19 cellular contexts compared by ENCODE assay signal in the genomic region with DNA sequence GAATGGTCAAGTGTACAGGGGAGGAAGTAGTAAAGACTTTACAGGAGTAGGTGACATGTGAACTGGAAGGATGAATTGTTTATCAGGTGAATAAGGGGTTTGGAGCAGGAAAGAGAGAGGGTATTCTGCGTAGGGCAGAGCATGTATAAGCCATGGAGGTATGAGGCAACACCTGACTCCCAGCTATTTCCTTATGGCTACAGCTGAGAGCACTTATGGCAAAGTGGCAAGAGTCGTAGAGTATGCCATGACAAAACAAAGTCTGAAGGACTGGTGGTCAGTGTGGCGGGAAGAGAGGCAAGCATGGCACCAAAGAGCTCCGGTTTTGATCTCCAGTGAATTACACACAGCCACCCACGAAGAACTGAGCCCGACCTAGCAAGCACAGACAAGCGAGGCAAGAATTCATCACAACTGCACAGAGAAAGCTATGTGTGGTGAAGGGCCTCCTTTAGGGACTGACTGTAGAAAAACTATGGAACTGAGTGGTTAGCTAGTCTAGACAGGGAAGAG. TPM values are rescaled to one million over a fixed set of nuclear protein-coding genes. Genes with fewer than 3 reads are reported as not detected.
DNase-seq lines count a peak whose midpoint lies in the region; ATAC-seq, FAIRE-seq and TF ChIP-seq lines count a peak whose summit lies in the region.
"Had no signal": no experiment of that assay in that cellular context is flagged by ENCODE, and none has a peak within 500 bp of the region (broad histone marks: within the 10 kb centered on the region; RNA-seq: fewer than 3 reads in every experiment).

No MANE protein-coding gene starts in this region.

- no peaks in the 10 kb centered on the region for H3K9me3 Mint-ChIP-seq in nephron progenitor cell
- H3K9me3 Mint-ChIP-seq: CD8-positive, alpha-beta T cell had no signal

- no peak for FAIRE-seq in D721Med (lab: Jason Lieb, UNC)
- FAIRE-seq: GM12892, K562 had no signal

- H3K4me1 ChIP-seq in stomach, result peaks cover 0 to 18% (median 5%) of the 10 kb centered on the region in 4 donors

- H3K27me3 ChIP-seq in stomach, result no peaks in the 10 kb centered on the region
- H3K27me3 ChIP-seq: Peyer's patch had no signal

- TF ChIP-seq CTCF in nephron progenitor cell (IDR thresholded peaks at IDR 0.05), result no peak
- no peak for TF ChIP-seq CTCF in D721Med (IDR thresholded peaks at IDR 0.05; ENCODE audit: insufficient read depth, missing control alignments)
- no peak for TF ChIP-seq CTCF in stomach (IDR thresholded peaks at IDR 0.05)

- H3K36me3 Mint-ChIP-seq in nephron progenitor cell (ENCODE audit: low read depth), result peaks cover 6% of the 10 kb centered on the region

- H3K9me3 ChIP-seq in stomach, result no peaks in the 10 kb centered on the region
- H3K9me3 ChIP-seq: Peyer's patch had no signal

- H3K4me3 ChIP-seq in stomach, result no peak overlapping the region
- H3K4me3 ChIP-seq: K562, Peyer's patch had no signal

- no peak for TF ChIP-seq EP300 in stomach (IDR thresholded peaks at IDR 0.05)

- peak; percentile 39 for ATAC-seq in esophagus mucosa
- ATAC-seq: CD8-positive, alpha-beta T cell; K562; Right ventricle myocardium inferior had no signal

- 86 to 96% (median 88%) methylated on average over 7 of the region's 7 CpGs for WGBS in stomach, 5 donors

- H3K36me3 ChIP-seq in stomach, result peaks cover 0 to 37% (median 20%) of the 10 kb centered on the region in 4 donors
- H3K36me3 ChIP-seq: Peyer's patch had no signal

- no peaks in the 10 kb centered on the region for H3K27me3 Mint-ChIP-seq in nephron progenitor cell (ENCODE audit: low read depth, poor library complexity)

- intact Hi-C loops in stomach (cut with DNase I; ENCODE audit: low total_unique reads), result no loop called here

- DNase-seq in NCI-H2029 (lab: John Stamatoyannopoulos, UW) (peak; percentile 46), NCI-H2029 treated with DMSO at 0.1 percent for 48 hours (lab: John Stamatoyannopoulos, UW) (no peak), nephron progenitor cell (no peak), D721Med (ENCODE audit: insufficient read length, low spot score) (no peak), COLO668 (lab: John Stamatoyannopoulos, UW; ENCODE audit: unreplicated experiment) (no peak), SKM-1 (lab: John Stamatoyannopoulos, UW; ENCODE audit: unreplicated experiment) (no peak), stomach (no peak)
- DNase-seq: 8988T; CD8-positive, alpha-beta T cell; GOT3; NCI-H1436 treated with DMSO at 0.1 percent for 48 hours; NCI-H2081 treated with DMSO at 0.1 percent for 48 hours; NCI-H524 treated with DMSO at 0.1 percent for 48 hours; Peyer's patch had no signal

- no peak overlapping the region for H3K4me3 Mint-ChIP-seq in nephron progenitor cell
- H3K4me3 Mint-ChIP-seq: CD8-positive, alpha-beta T cell had no signal

- no peaks in the 10 kb centered on the region for H3K4me1 Mint-ChIP-seq in nephron progenitor cell

- H3K27ac ChIP-seq in stomach, result no peak overlapping the region

- peak overlapping the region; percentile 7 for H3K27ac Mint-ChIP-seq in nephron progenitor cell
- H3K27ac Mint-ChIP-seq: CD8-positive, alpha-beta T cell had no signal

- TF ChIP-seq POLR2A in stomach (IDR thresholded peaks at IDR 0.05), result no peak

RNA-seq across cellular contexts. Expression of a gene that starts 9.0 kb away (rescaled TPM):
- 172 TPM for total RNA-seq in esophagus mucosa
- 100 to 1,000 TPM in 1 of 5 donors, 10 to 100 TPM in 3, 1 to 10 TPM in 1; 7.6 to 109 (median 36.8) TPM for total RNA-seq in stomach
- 10 to 100 TPM; 35.6 to 83.8 (median 74.6) TPM for polyA plus RNA-seq in stomach

RNA-seq across cellular contexts. Expression of a gene that starts 12.8 kb away (rescaled TPM):
- 46.0 TPM for total RNA-seq in esophagus mucosa
- total RNA-seq in stomach, result 10 to 100 TPM in 4 of 5 donors, 1 to 10 TPM in 1; 5.8 to 52.2 (median 29.6) TPM
- 10 to 100 TPM; 28.3 to 46.1 (median 30.6) TPM for polyA plus RNA-seq in stomach

RNA-seq across cellular contexts. Expression of a gene that starts 12.9 kb away (rescaled TPM):
- total RNA-seq in esophagus mucosa (22.0 TPM), stomach (10 to 100 TPM; 49.6 to 69.3 (median 56.7) TPM)
- polyA plus RNA-seq in stomach, result 10 to 100 TPM in 1 of 3 donors, 1 to 10 TPM in 2; 4.9 to 10.2 (median 9.3) TPM

RNA-seq across cellular contexts. Expression of a gene that starts 18.0 kb away (rescaled TPM):
- total RNA-seq in esophagus mucosa, result 76.2 TPM
- 10 to 100 TPM in 2 of 5 donors, 1 to 10 TPM in 3; 1.8 to 22.3 (median 7.9) TPM for total RNA-seq in stomach
- 10 to 100 TPM; 11.1 to 31.4 (median 11.3) TPM for polyA plus RNA-seq in stomach

RNA-seq across cellular contexts. Expression of a gene that starts 39.2 kb away (rescaled TPM):
- total RNA-seq in esophagus mucosa, result 0.48 TPM
- not detected for total RNA-seq in stomach
- polyA plus RNA-seq in stomach, result not detected
- total RNA-seq: CD8-positive, alpha-beta T cell; K562; Peyer's patch had no signal
- polyA plus RNA-seq: BJ, K562 had no signal
